ENCODE assay signal across 30 cellular contexts in genomic region chr13:113443991-113444390, GRCh38.
"Had no signal": no experiment of that assay in that cellular context is flagged by ENCODE, and none has a peak within 500 bp of the region (broad histone marks: within the 10 kb centered on the region; RNA-seq: fewer than 3 reads in every experiment).

No MANE protein-coding gene starts in this region.

- H3K79me2 ChIP-seq: hepatocyte had no signal

- H3K9me3 Mint-ChIP-seq: effector memory CD8-positive, alpha-beta T cell; natural killer cell treated with Interleukin-12 subunit alpha and Interleukin-12 subunit beta and Interleukin-15 and Interleukin-18, amount 100 ng/mL, for 72 hours had no signal

- H3K36me3 Mint-ChIP-seq: activated naive CD4-positive, alpha-beta T cell treated with anti-CD3 and anti-CD28 coated beads, Interleukin-2, amount 10 ng/mL, durations not matched to agents 7 days and 5 days had no signal

- H3K4me3 Mint-ChIP-seq: activated CD4-positive, alpha-beta memory T cell treated with anti-CD3 and anti-CD28 coated beads, Interleukin-2, amount 10 ng/mL, durations not matched to agents 7 days and 5 days; activated CD4-positive, alpha-beta T cell treated with anti-CD3 and anti-CD28 coated beads, Interleukin-2, amount 10 ng/mL, durations not matched to agents 24 days and 14 days; activated naive CD4-positive, alpha-beta T cell treated with anti-CD3 and anti-CD28 coated beads, Interleukin-2, amount 10 ng/mL, durations not matched to agents 7 days and 5 days; activated T-cell treated with anti-CD3 and anti-CD28 coated beads, Interleukin-2, amount 50 U/mL, for 24 hours; effector memory CD8-positive, alpha-beta T cell; natural killer cell treated with Interleukin-12 subunit alpha and Interleukin-12 subunit beta and Interleukin-15 and Interleukin-18, amount 100 ng/mL, for 72 hours; T-helper 1 cell treated with Interleukin-12 subunit alpha and Interleukin-12 subunit beta and Interleukin-4 antibody, amounts not matched to agents 30 μg/mL and 1 μg/mL, for 36 hours had no signal

- H3K27ac ChIP-seq: brain microvascular endothelial cell, gastroesophageal sphincter, hepatocyte, ovary, prostate gland, suprapubic skin, tibial nerve, VCaP had no signal

- H3K27me3 ChIP-seq: brain microvascular endothelial cell, gastroesophageal sphincter, hepatocyte, ovary, suprapubic skin, tibial nerve had no signal

- H3K27me3 Mint-ChIP-seq: activated CD4-positive, alpha-beta memory T cell treated with anti-CD3 and anti-CD28 coated beads, Interleukin-2, amount 10 ng/mL, durations not matched to agents 7 days and 5 days; activated CD4-positive, alpha-beta T cell treated with anti-CD3 and anti-CD28 coated beads, Interleukin-2, amount 10 ng/mL, durations not matched to agents 24 days and 14 days; activated naive CD4-positive, alpha-beta T cell treated with anti-CD3 and anti-CD28 coated beads, Interleukin-2, amount 10 ng/mL, durations not matched to agents 7 days and 5 days; activated T-cell treated with anti-CD3 and anti-CD28 coated beads, Interleukin-2, amount 50 U/mL, for 24 hours; effector memory CD8-positive, alpha-beta T cell; natural killer cell treated with Interleukin-12 subunit alpha and Interleukin-12 subunit beta and Interleukin-15 and Interleukin-18, amount 100 ng/mL, for 72 hours had no signal

- DNase-seq: activated CD4-positive, alpha-beta memory T cell treated with anti-CD3 and anti-CD28 coated beads, Interleukin-2, amount 10 ng/mL, durations not matched to agents 7 days and 5 days; activated CD4-positive, alpha-beta T cell treated with anti-CD3 and anti-CD28 coated beads, Interleukin-2, amount 10 ng/mL, durations not matched to agents 24 days and 14 days; activated CD4-positive, CD25-positive, alpha-beta regulatory T cell treated with anti-CD3 and anti-CD28 coated beads, Interleukin-2, amount 50 U/mL, for 72 hours; activated CD8-positive, alpha-beta memory T cell treated with anti-CD3 and anti-CD28 coated beads, Interleukin-2, amount 50 U/mL, for 48 hours; activated gamma-delta T cell; activated naive CD4-positive, alpha-beta T cell treated with anti-CD3 and anti-CD28 coated beads, Interleukin-2, amount 10 ng/mL, durations not matched to agents 7 days and 5 days; activated T-cell treated with anti-CD3 and anti-CD28 coated beads, Interleukin-2, amount 50 U/mL, for 24 hours; amniotic stem cell; brain microvascular endothelial cell; cortex of kidney; effector memory CD8-positive, alpha-beta T cell; left colon; mucosa of descending colon; retina; stimulated activated CD4-positive, alpha-beta T cell treated with anti-CD3 and anti-CD28 coated beads, Interleukin-1b, Interleukin-23, amount 100 ng/mL, for 48 hours; stimulated activated CD4-positive, alpha-beta T cell treated with anti-CD3 and anti-CD28 coated beads, Interleukin-4, amount 100 ng/mL, for 4 hours; stimulated activated CD8-positive, alpha-beta memory T cell treated with anti-CD3 and anti-CD28 coated beads, Interleukin-4, amount 100 ng/mL, for 48 hours; stimulated activated naive CD4-positive, alpha-beta T cell; SW 1271; T-helper 9 cell had no signal

- H3K9me3 ChIP-seq: gastroesophageal sphincter, mucosa of descending colon, ovary, prostate gland, suprapubic skin, tibial nerve had no signal

- H3K27ac Mint-ChIP-seq: activated CD4-positive, alpha-beta memory T cell treated with anti-CD3 and anti-CD28 coated beads, Interleukin-2, amount 10 ng/mL, durations not matched to agents 7 days and 5 days; activated CD4-positive, alpha-beta T cell treated with anti-CD3 and anti-CD28 coated beads, Interleukin-2, amount 10 ng/mL, durations not matched to agents 24 days and 14 days; activated naive CD4-positive, alpha-beta T cell treated with anti-CD3 and anti-CD28 coated beads, Interleukin-2, amount 10 ng/mL, durations not matched to agents 7 days and 5 days; activated T-cell treated with anti-CD3 and anti-CD28 coated beads, Interleukin-2, amount 50 U/mL, for 24 hours; effector memory CD8-positive, alpha-beta T cell; natural killer cell treated with Interleukin-12 subunit alpha and Interleukin-12 subunit beta and Interleukin-15 and Interleukin-18, amount 100 ng/mL, for 72 hours; T-helper 1 cell treated with Interleukin-12 subunit alpha and Interleukin-12 subunit beta and Interleukin-4 antibody, amounts not matched to agents 30 μg/mL and 1 μg/mL, for 36 hours had no signal

- ATAC-seq: effector memory CD8-positive, alpha-beta T cell; gastroesophageal sphincter; left colon; mucosa of descending colon; natural killer cell treated with Interleukin-12 subunit alpha and Interleukin-12 subunit beta and Interleukin-15 and Interleukin-18, amount 100 ng/mL, for 72 hours had no signal

- H3K4me3 ChIP-seq: gastroesophageal sphincter, hepatocyte, mucosa of descending colon, ovary, prostate gland, smooth muscle cell, suprapubic skin, tibial nerve had no signal

- H3K4me2 ChIP-seq: hepatocyte, smooth muscle cell had no signal

- H3K4me1 Mint-ChIP-seq: activated CD4-positive, alpha-beta memory T cell treated with anti-CD3 and anti-CD28 coated beads, Interleukin-2, amount 10 ng/mL, durations not matched to agents 7 days and 5 days; activated CD4-positive, alpha-beta T cell treated with anti-CD3 and anti-CD28 coated beads, Interleukin-2, amount 10 ng/mL, durations not matched to agents 24 days and 14 days; activated naive CD4-positive, alpha-beta T cell treated with anti-CD3 and anti-CD28 coated beads, Interleukin-2, amount 10 ng/mL, durations not matched to agents 7 days and 5 days had no signal

- H2AFZ ChIP-seq: hepatocyte had no signal

- H3K36me3 ChIP-seq: brain microvascular endothelial cell, ovary, prostate gland, suprapubic skin had no signal

- H3K4me1 ChIP-seq: prostate gland had no signal
